Comparison of ENCODE assay signal across 21 cellular contexts in the genomic region with DNA sequence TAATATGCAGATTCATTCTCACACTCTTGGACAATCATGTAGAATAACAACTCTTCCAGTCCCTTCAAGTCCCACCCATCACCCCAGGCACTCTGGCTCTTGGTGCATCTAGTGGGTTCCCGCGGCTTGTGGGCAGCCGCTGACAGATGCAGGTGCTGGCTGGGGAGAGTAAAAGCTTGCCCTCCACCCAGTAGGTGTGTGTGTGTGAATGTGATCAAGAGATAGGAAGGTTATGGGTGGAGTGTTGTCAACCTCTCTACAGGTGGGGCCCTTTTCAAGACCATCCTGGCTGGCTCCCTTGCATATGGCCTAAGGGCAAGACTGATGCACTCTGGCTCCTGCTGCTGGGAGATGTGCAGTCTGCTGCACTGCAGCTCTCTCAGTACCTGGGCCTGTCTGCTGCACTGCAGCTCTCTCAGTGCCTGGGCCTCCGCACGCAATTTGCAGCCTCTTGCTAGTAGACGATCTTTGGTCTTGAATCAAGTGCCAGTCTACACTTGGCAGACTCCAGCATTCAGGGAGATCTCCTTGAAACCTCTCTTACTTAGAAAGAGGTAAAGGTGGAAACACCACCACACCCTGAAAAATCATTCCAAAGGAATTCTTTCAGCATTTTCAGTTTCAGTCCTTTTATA.
A peak's percentile ranks its signal among the peaks of the same experiment; 100 is the strongest.
DNase-seq lines count a peak whose midpoint lies in the region; ATAC-seq and TF ChIP-seq lines count a peak whose summit lies in the region.
"Had no signal": no experiment of that assay in that cellular context is flagged by ENCODE, and none has a peak within 500 bp of the region (broad histone marks: within the 10 kb centered on the region; RNA-seq: fewer than 3 reads in every experiment).

No MANE protein-coding gene starts in this region.

- H3K27me3 Mint-ChIP-seq in WTC11 (ENCODE audit: low read depth): no peaks in the 10 kb centered on the region
- no peaks in the 10 kb centered on the region for H3K27me3 Mint-ChIP-seq in stimulated activated memory B cell treated with anti-CD40 and anti-IgM and Interleukin-4, amounts not matched to agents 10 μg/mL and 1 μg/mL and 100 μg/mL, for 72 hours

- no peaks in the 10 kb centered on the region for H3K27me3 ChIP-seq in suprapubic skin

- POLR2A ChIA-PET in WTC11 (lab: Charles Lee): no interaction called here

- no peaks in the 10 kb centered on the region for H3K9me3 ChIP-seq in suprapubic skin

- DNase-seq in NCI-H82 (lab: John Stamatoyannopoulos, UW): peak; percentile 5
- DNase-seq in NCI-H82 treated with DMSO at 0.1 percent for 48 hours (lab: John Stamatoyannopoulos, UW; ENCODE audit: unreplicated experiment): no peak
- no peak for DNase-seq in WTC11 (ENCODE audit: low spot score)
- peak; percentile 26 for DNase-seq in iPS-NIHi11 (ENCODE audit: low spot score)
- DNase-seq in activated effector memory CD4-positive, alpha-beta T cell treated with anti-CD3 and anti-CD28 coated beads, Interleukin-2, amount 50 U/mL, for 16 hours: no peak
- no peak for DNase-seq in suprapubic skin (ENCODE audit: low spot score in 2 of 2)
- DNase-seq in NCI-H1048 (lab: John Stamatoyannopoulos, UW): no peak
- DNase-seq: 8988T, DMS153, EL, GOT3, KG1, MV-4-11, NCI-H1417, NCI-H187 treated with DMSO at 0.1 percent for 48 hours, NCI-H226, NCI-H524 treated with DMSO at 0.1 percent for 48 hours, SHP77 had no signal

- H3K27ac Mint-ChIP-seq in WTC11: no peak overlapping the region
- H3K27ac Mint-ChIP-seq in stimulated activated memory B cell treated with anti-CD40 and anti-IgM and Interleukin-4, amounts not matched to agents 10 μg/mL and 1 μg/mL and 100 μg/mL, for 72 hours: no peak overlapping the region

- H3K4me1 ChIP-seq in suprapubic skin: peaks cover 12% of the 10 kb centered on the region

- no peak for TF ChIP-seq EP300 in suprapubic skin (IDR thresholded peaks at IDR 0.05)

- no peak overlapping the region for H3K4me3 Mint-ChIP-seq in WTC11
- H3K4me3 Mint-ChIP-seq in stimulated activated memory B cell treated with anti-CD40 and anti-IgM and Interleukin-4, amounts not matched to agents 10 μg/mL and 1 μg/mL and 100 μg/mL, for 72 hours: no peak overlapping the region
- H3K4me3 Mint-ChIP-seq: CD14-positive monocyte had no signal

- H3K9me3 Mint-ChIP-seq in WTC11: peaks cover 30% of the 10 kb centered on the region
- H3K9me3 Mint-ChIP-seq in stimulated activated memory B cell treated with anti-CD40 and anti-IgM and Interleukin-4, amounts not matched to agents 10 μg/mL and 1 μg/mL and 100 μg/mL, for 72 hours: no peaks in the 10 kb centered on the region

- WGBS in suprapubic skin: 52% methylated on average over 6 of the region's 6 CpGs

- TF ChIP-seq POLR2A in suprapubic skin (IDR thresholded peaks at IDR 0.05): no peak

- H3K36me3 ChIP-seq in suprapubic skin: no peaks in the 10 kb centered on the region

- TF ChIP-seq CTCF in WTC11 (IDR thresholded peaks at IDR 0.05) (no peak), suprapubic skin (IDR thresholded peaks at IDR 0.05) (no peak)

- CTCF ChIA-PET in WTC11 (lab: Charles Lee): no interaction called here

- no peak overlapping the region for H3K4me3 ChIP-seq in suprapubic skin
- H3K4me3 ChIP-seq: SK-N-MC had no signal

- peaks cover 12% of the 10 kb centered on the region for H3K4me1 Mint-ChIP-seq in WTC11
- H3K4me1 Mint-ChIP-seq in stimulated activated memory B cell treated with anti-CD40 and anti-IgM and Interleukin-4, amounts not matched to agents 10 μg/mL and 1 μg/mL and 100 μg/mL, for 72 hours: no peaks in the 10 kb centered on the region
- H3K4me1 Mint-ChIP-seq: CD14-positive monocyte had no signal

- no peak overlapping the region for H3K27ac ChIP-seq in suprapubic skin
- H3K27ac ChIP-seq: SK-N-MC had no signal

- peaks cover 5% of the 10 kb centered on the region; the same call in 1 of the 2 replicates for H3K36me3 Mint-ChIP-seq in WTC11
- no peaks in the 10 kb centered on the region for H3K36me3 Mint-ChIP-seq in stimulated activated memory B cell treated with anti-CD40 and anti-IgM and Interleukin-4, amounts not matched to agents 10 μg/mL and 1 μg/mL and 100 μg/mL, for 72 hours
- H3K36me3 Mint-ChIP-seq: CD14-positive monocyte had no signal

- ATAC-seq in WTC11: peak; percentile 39; the same call in 1 of the 2 replicates
- ATAC-seq in stimulated activated memory B cell treated with anti-CD40 and anti-IgM and Interleukin-4, amounts not matched to agents 10 μg/mL and 1 μg/mL and 100 μg/mL, for 72 hours: peak; percentile 29

TF ChIP-seq in WTC11, 78 proteins besides CTCF, POLR2A, EP300 and RAD21:
- no peak for TF ChIP-seq ETV6 (CRISPR knock-in tag; IDR thresholded peaks at IDR 0.05)
- no peak for TF ChIP-seq TEAD4 (CRISPR knock-in tag; IDR thresholded peaks at IDR 0.05)
- TF ChIP-seq, protein P1, sequence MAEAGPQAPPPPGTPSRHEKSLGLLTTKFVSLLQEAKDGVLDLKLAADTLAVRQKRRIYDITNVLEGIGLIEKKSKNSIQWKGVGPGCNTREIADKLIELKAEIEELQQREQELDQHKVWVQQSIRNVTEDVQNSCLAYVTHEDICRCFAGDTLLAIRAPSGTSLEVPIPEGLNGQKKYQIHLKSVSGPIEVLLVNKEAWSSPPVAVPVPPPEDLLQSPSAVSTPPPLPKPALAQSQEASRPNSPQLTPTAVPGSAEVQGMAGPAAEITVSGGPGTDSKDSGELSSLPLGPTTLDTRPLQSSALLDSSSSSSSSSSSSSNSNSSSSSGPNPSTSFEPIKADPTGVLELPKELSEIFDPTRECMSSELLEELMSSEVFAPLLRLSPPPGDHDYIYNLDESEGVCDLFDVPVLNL (CRISPR knock-in tag; IDR thresholded peaks at IDR 0.05; ENCODE audit: borderline replicate concordance, low read depth): no peak
- TF ChIP-seq, protein P2, sequence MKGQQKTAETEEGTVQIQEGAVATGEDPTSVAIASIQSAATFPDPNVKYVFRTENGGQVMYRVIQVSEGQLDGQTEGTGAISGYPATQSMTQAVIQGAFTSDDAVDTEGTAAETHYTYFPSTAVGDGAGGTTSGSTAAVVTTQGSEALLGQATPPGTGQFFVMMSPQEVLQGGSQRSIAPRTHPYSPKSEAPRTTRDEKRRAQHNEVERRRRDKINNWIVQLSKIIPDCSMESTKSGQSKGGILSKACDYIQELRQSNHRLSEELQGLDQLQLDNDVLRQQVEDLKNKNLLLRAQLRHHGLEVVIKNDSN (CRISPR knock-in tag; IDR thresholded peaks at IDR 0.05): no peak
- no peak for TF ChIP-seq TEAD1 (CRISPR knock-in tag; IDR thresholded peaks at IDR 0.05)
- TF ChIP-seq MYBL2 (CRISPR knock-in tag; IDR thresholded peaks at IDR 0.05): no peak
- TF ChIP-seq, protein P3, sequence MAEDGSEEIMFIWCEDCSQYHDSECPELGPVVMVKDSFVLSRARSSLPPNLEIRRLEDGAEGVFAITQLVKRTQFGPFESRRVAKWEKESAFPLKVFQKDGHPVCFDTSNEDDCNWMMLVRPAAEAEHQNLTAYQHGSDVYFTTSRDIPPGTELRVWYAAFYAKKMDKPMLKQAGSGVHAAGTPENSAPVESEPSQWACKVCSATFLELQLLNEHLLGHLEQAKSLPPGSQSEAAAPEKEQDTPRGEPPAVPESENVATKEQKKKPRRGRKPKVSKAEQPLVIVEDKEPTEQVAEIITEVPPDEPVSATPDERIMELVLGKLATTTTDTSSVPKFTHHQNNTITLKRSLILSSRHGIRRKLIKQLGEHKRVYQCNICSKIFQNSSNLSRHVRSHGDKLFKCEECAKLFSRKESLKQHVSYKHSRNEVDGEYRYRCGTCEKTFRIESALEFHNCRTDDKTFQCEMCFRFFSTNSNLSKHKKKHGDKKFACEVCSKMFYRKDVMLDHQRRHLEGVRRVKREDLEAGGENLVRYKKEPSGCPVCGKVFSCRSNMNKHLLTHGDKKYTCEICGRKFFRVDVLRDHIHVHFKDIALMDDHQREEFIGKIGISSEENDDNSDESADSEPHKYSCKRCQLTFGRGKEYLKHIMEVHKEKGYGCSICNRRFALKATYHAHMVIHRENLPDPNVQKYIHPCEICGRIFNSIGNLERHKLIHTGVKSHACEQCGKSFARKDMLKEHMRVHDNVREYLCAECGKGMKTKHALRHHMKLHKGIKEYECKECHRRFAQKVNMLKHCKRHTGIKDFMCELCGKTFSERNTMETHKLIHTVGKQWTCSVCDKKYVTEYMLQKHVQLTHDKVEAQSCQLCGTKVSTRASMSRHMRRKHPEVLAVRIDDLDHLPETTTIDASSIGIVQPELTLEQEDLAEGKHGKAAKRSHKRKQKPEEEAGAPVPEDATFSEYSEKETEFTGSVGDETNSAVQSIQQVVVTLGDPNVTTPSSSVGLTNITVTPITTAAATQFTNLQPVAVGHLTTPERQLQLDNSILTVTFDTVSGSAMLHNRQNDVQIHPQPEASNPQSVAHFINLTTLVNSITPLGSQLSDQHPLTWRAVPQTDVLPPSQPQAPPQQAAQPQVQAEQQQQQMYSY (CRISPR knock-in tag; IDR thresholded peaks at IDR 0.05): no peak
- TF ChIP-seq, protein P4, sequence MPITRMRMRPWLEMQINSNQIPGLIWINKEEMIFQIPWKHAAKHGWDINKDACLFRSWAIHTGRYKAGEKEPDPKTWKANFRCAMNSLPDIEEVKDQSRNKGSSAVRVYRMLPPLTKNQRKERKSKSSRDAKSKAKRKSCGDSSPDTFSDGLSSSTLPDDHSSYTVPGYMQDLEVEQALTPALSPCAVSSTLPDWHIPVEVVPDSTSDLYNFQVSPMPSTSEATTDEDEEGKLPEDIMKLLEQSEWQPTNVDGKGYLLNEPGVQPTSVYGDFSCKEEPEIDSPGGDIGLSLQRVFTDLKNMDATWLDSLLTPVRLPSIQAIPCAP (CRISPR knock-in tag; IDR thresholded peaks at IDR 0.05): no peak
- TF ChIP-seq, protein P5, sequence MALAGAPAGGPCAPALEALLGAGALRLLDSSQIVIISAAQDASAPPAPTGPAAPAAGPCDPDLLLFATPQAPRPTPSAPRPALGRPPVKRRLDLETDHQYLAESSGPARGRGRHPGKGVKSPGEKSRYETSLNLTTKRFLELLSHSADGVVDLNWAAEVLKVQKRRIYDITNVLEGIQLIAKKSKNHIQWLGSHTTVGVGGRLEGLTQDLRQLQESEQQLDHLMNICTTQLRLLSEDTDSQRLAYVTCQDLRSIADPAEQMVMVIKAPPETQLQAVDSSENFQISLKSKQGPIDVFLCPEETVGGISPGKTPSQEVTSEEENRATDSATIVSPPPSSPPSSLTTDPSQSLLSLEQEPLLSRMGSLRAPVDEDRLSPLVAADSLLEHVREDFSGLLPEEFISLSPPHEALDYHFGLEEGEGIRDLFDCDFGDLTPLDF (CRISPR knock-in tag; IDR thresholded peaks at IDR 0.05): no peak
- no peak for TF ChIP-seq OVOL2 (CRISPR knock-in tag; IDR thresholded peaks at IDR 0.05; ENCODE audit: borderline replicate concordance)

Comparison
In these comparisons a context has a peak if more than half of its experiments do, and no peak if none do; other contexts are left out.
1. DNase-seq: peak in NCI-H82 (single experiment) and iPS-NIHi11 (single experiment); none in NCI-H82 treated with DMSO at 0.1 percent for 48 hours (single experiment), WTC11 (single experiment), activated effector memory CD4-positive, alpha-beta T cell treated with anti-CD3 and anti-CD28 coated beads, Interleukin-2, amount 50 U/mL, for 16 hours (single experiment), suprapubic skin (0 of 2) and NCI-H1048 (single experiment).